In genomic region chr12:30796891-30797371, GRCh38 we compare ENCODE assay signal across 8 cellular contexts. TPM values are rescaled to one million over a fixed set of nuclear protein-coding genes. Genes with fewer than 3 reads are reported as not detected.
A peak's percentile ranks its signal among the peaks of the same experiment; 100 is the strongest.
DNase-seq lines count a peak whose midpoint lies in the region; ATAC-seq and TF ChIP-seq lines count a peak whose summit lies in the region.

No MANE protein-coding gene starts in this region.

- peaks cover 0 to 3% (median 0%) of the 10 kb centered on the region in 5 experiments for H3K9me3 Mint-ChIP-seq in brain

- peak overlapping the region; percentile 84 to 91 (median 87) for H3K4me3 Mint-ChIP-seq in brain

- H3K36me3 ChIP-seq in left lung (no peaks in the 10 kb centered on the region), uterus (no peaks in the 10 kb centered on the region)

- DNase-seq in AG20443 (ENCODE audit: low spot score), result peak; percentile 43
- DNase-seq in HT1080 (ENCODE audit: low read depth), result peak; percentile 66
- DNase-seq in left lung, result no peak
- DNase-seq in uterus, result no peak
- no peak for DNase-seq in COR-L47 (lab: John Stamatoyannopoulos, UW)
- no peak for DNase-seq in stimulated activated CD4-positive, alpha-beta T cell treated with anti-CD3 and anti-CD28 coated beads, Interleukin-15, amount 100 ng/mL, for 24 hours
- DNase-seq in NCI-H1694 treated with DMSO at 0.1 percent for 48 hours (lab: John Stamatoyannopoulos, UW), result no peak

- peak overlapping the region in 1 of 5 experiments; percentile 68 for H3K27ac Mint-ChIP-seq in brain

- ATAC-seq in left lung, result no peak

- H3K9me3 ChIP-seq in left lung (no peaks in the 10 kb centered on the region), uterus (no peaks in the 10 kb centered on the region)

- H3K27ac ChIP-seq in left lung (no peak overlapping the region), uterus (no peak overlapping the region)

- intact Hi-C loops in left lung (cut with DNase I) (no loop called here), uterus (cut with DNase I; ENCODE audit: low total_unique reads) (no loop called here)

- H3K4me1 Mint-ChIP-seq in brain, result peaks cover 21% of the 10 kb centered on the region

- H3K4me1 ChIP-seq in left lung, result peaks cover 5 to 25% of the 10 kb centered on the region in 2 donors
- H3K4me1 ChIP-seq in uterus, result no peaks in the 10 kb centered on the region

- peaks cover 0 to 56% of the 10 kb centered on the region in 2 donors for H3K27me3 ChIP-seq in left lung
- no peaks in the 10 kb centered on the region for H3K27me3 ChIP-seq in uterus

- no peak for TF ChIP-seq POLR2A in uterus (IDR thresholded peaks at IDR 0.05)

- TF ChIP-seq CTCF in brain (conservative IDR thresholded peaks at IDR 0.05), result no peak
- TF ChIP-seq CTCF in left lung (IDR thresholded peaks at IDR 0.05), result no peak
- no peak for TF ChIP-seq CTCF in uterus (IDR thresholded peaks at IDR 0.05)

- H3K36me3 Mint-ChIP-seq in brain, result no peaks in the 10 kb centered on the region

- H3K4me3 ChIP-seq in left lung (peak overlapping the region; percentile 49 to 65), uterus (peak overlapping the region; percentile 32 to 51)

- H3K27me3 Mint-ChIP-seq in brain, result peaks cover 37% of the 10 kb centered on the region

RNA-seq across cellular contexts. Expression of gene CAPRIN2, which starts 42.2 kb away (rescaled TPM):
- total RNA-seq in HT1080 (2014; rRNA removed; shearing (Covaris generic)), result 20.8 and 26.7 TPM in 2 replicates
- polyA plus RNA-seq in HT1080 (2015; cell fraction: cytosol; rRNA removed), result 27.0 and 31.3 TPM in 2 replicates
- polyA plus RNA-seq in HT1080 (2015; cell fraction: nucleus; rRNA removed), result 324 and 354 TPM in 2 replicates
- 4.2 TPM for polyA plus RNA-seq in brain (ENCODE audit: insufficient read depth, low read depth, low replicate concordance)
- 10 to 100 TPM; 16.4 to 20.1 TPM for total RNA-seq in left lung
- total RNA-seq in uterus, result 10 to 100 TPM in 3 of 4 donors, 1 to 10 TPM in 1; 8.2 to 47.6 (median 35.8) TPM

Comparison
In these comparisons a context has a peak if more than half of its experiments do, and no peak if none do; other contexts are left out.
1. DNase-seq: peak in AG20443 (single experiment) and HT1080 (single experiment); none in left lung (0 of 2), uterus (0 of 2), COR-L47 (single experiment), stimulated activated CD4-positive, alpha-beta T cell treated with anti-CD3 and anti-CD28 coated beads, Interleukin-15, amount 100 ng/mL, for 24 hours (single experiment) and NCI-H1694 treated with DMSO at 0.1 percent for 48 hours (single experiment).